14 cellular contexts compared by ENCODE assay signal in the genomic region with DNA sequence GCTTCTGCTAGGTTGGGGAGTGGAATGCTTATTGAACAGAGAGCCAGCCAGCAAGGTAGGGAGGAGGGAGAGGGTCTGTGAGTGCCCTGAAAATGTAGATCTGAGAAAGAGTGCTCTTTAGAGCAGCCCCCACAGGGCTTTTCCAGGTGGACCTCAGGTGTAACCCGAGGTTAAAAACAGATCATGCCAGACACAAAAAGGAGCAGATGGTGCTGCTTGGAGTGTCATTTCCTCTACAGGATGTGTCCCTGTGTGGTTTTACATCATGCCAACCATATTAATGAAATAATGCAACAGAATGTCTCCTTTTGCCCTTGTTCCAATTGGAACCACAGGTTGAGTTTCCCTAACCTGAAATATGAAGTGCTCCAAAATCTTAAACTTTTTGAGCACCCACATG. TPM values are rescaled to one million over a fixed set of nuclear protein-coding genes. Genes with fewer than 3 reads are reported as not detected.
A peak's percentile ranks its signal among the peaks of the same experiment; 100 is the strongest.
DNase-seq lines count a peak whose midpoint lies in the region; ATAC-seq and TF ChIP-seq lines count a peak whose summit lies in the region.
"Had no signal": no experiment of that assay in that cellular context is flagged by ENCODE, and none has a peak within 500 bp of the region (broad histone marks: within the 10 kb centered on the region; RNA-seq: fewer than 3 reads in every experiment).

No MANE protein-coding gene starts in this region.

- 44% methylated on average over 1 of the region's 1 CpG for WGBS in esophagus muscularis mucosa
- 58% methylated on average over 1 of the region's 1 CpG; no CpG with 5 or more reads in 1 of the 2 donors for WGBS in transverse colon (ENCODE audit: low coverage in 1 of 2), 2 donors

- H3K9me3 ChIP-seq in Peyer's patch (no peaks in the 10 kb centered on the region), esophagus muscularis mucosa (no peaks in the 10 kb centered on the region), transverse colon (no peaks in the 10 kb centered on the region)

- CTCF ChIA-PET in activated naive CD4-positive, alpha-beta T cell treated with anti-CD3 and anti-CD28 coated beads for 36 hours (lab: Charles Lee) = interaction anchor here (0.6 to 1.3 kb wide), 3 partner anchors 17 to 33 kb away, joined by 3 read pairs; no protein-coding TSS in a partner anchor

- in situ Hi-C loops in transverse colon (cut with MboI; ENCODE audit: low pct_ligation_motif_present in 1 of 4, low pct_unique_long_range_greater_than_20kb in 1 of 4, low sequenced_read_pairs in 3 of 4) = no loop called here

- intact Hi-C loops in activated naive CD4-positive, alpha-beta T cell treated with anti-CD3 and anti-CD28 coated beads for 36 hours (cut with micrococcal nuclease) = loop anchor here (10.0 kb wide), 1 partner anchor 1037 kb away; no protein-coding TSS in a partner anchor
- intact Hi-C loops in esophagus muscularis mucosa (cut with DNase I) = loop anchor here (5.0 kb wide), 1 partner anchor 40 kb away; no protein-coding TSS in a partner anchor
- intact Hi-C loops in transverse colon (cut with DNase I; ENCODE audit: low total_unique reads) = no loop called here

- peaks cover 93% of the 10 kb centered on the region for H3K4me1 Mint-ChIP-seq in activated naive CD4-positive, alpha-beta T cell treated with anti-CD3 and anti-CD28 coated beads for 36 hours (ENCODE audit: low read depth)

- DNase-seq in activated naive CD4-positive, alpha-beta T cell treated with anti-CD3 and anti-CD28 coated beads for 36 hours = no peak
- DNase-seq in activated naive CD4-positive, alpha-beta T cell treated with anti-CD3 and anti-CD28 coated beads, Interleukin-2, amount 50 U/mL, for 16 hours = no peak
- no peak for DNase-seq in Peyer's patch
- no peak for DNase-seq in esophagus muscularis mucosa (ENCODE audit: extremely low spot score)
- DNase-seq in transverse colon = no peak
- DNase-seq in SIG-M5 treated with dmso at 0.1 percent for 504 hours (lab: John Stamatoyannopoulos, UW; ENCODE audit: unreplicated experiment) = no peak
- no peak for DNase-seq in AG08396 (ENCODE audit: low spot score)
- DNase-seq: HFFc6, kidney glomerular epithelial cell, NCI-H774, nucleus accumbens, SW 1271 had no signal

- H3K4me1 ChIP-seq in Peyer's patch = peaks cover 3 to 82% (median 40%) of the 10 kb centered on the region in 4 donors
- H3K4me1 ChIP-seq in esophagus muscularis mucosa = peaks cover 95 to 100% (median 99%) of the 10 kb centered on the region in 4 donors
- H3K4me1 ChIP-seq in transverse colon = peaks cover 46 to 98% (median 72%) of the 10 kb centered on the region in 4 donors

- H3K27ac Mint-ChIP-seq in activated naive CD4-positive, alpha-beta T cell treated with anti-CD3 and anti-CD28 coated beads for 36 hours = peak overlapping the region; percentile 91

- H3K27me3 ChIP-seq in Peyer's patch (no peaks in the 10 kb centered on the region), esophagus muscularis mucosa (no peaks in the 10 kb centered on the region), transverse colon (no peaks in the 10 kb centered on the region)

- no peak overlapping the region for H3K4me3 Mint-ChIP-seq in activated naive CD4-positive, alpha-beta T cell treated with anti-CD3 and anti-CD28 coated beads for 36 hours

- TF ChIP-seq CTCF in Peyer's patch (IDR thresholded peaks at IDR 0.05) (no peak), esophagus muscularis mucosa (IDR thresholded peaks at IDR 0.05) (no peak), transverse colon (IDR thresholded peaks at IDR 0.05) (no peak)

- no peak for TF ChIP-seq POLR2A in Peyer's patch (IDR thresholded peaks at IDR 0.05)
- no peak for TF ChIP-seq POLR2A in esophagus muscularis mucosa (IDR thresholded peaks at IDR 0.05; ENCODE audit: low read depth)
- TF ChIP-seq POLR2A in transverse colon (IDR thresholded peaks at IDR 0.05) = no peak

- no peaks in the 10 kb centered on the region for H3K27me3 Mint-ChIP-seq in activated naive CD4-positive, alpha-beta T cell treated with anti-CD3 and anti-CD28 coated beads for 36 hours (ENCODE audit: low read depth)

- no peak for ATAC-seq in GM18870 (IDR thresholded peaks at IDR 0.05; ENCODE audit: unreplicated experiment)

- TF ChIP-seq EP300 in esophagus muscularis mucosa (IDR thresholded peaks at IDR 0.05) = no peak
- TF ChIP-seq EP300 in transverse colon (IDR thresholded peaks at IDR 0.05; ENCODE audit: low read depth) = no peak

- H3K36me3 ChIP-seq in Peyer's patch (no peaks in the 10 kb centered on the region), esophagus muscularis mucosa (no peaks in the 10 kb centered on the region), transverse colon (no peaks in the 10 kb centered on the region)

- H3K27ac ChIP-seq in Peyer's patch = peak overlapping the region; percentile 20 to 99 (median 98)
- H3K27ac ChIP-seq in esophagus muscularis mucosa (replicated peaks in 1 of 4) = peak overlapping the region; percentile 53 to 100 (median 98)
- H3K27ac ChIP-seq in transverse colon = peak overlapping the region; percentile 97 to 99 (median 99)

- H3K4me3 ChIP-seq in Peyer's patch (no peak overlapping the region), esophagus muscularis mucosa (no peak overlapping the region), transverse colon (no peak overlapping the region)

- peaks cover 39% of the 10 kb centered on the region for H3K36me3 Mint-ChIP-seq in activated naive CD4-positive, alpha-beta T cell treated with anti-CD3 and anti-CD28 coated beads for 36 hours (ENCODE audit: low read depth)

- no peaks in the 10 kb centered on the region for H3K9me3 Mint-ChIP-seq in activated naive CD4-positive, alpha-beta T cell treated with anti-CD3 and anti-CD28 coated beads for 36 hours
- H3K9me3 Mint-ChIP-seq: HFFc6 had no signal

RNA-seq across cellular contexts. Expression of a gene that starts 6.4 kb away (rescaled TPM):
- 10 to 100 TPM; 66.6 to 69.7 TPM for total RNA-seq in activated naive CD4-positive, alpha-beta T cell treated with anti-CD3 and anti-CD28 coated beads for 36 hours
- total RNA-seq in Peyer's patch (100 to 1,000 TPM in 3 of 4 donors, 10 to 100 TPM in 1; 33.8 to 125 (median 113) TPM), esophagus muscularis mucosa (10 to 100 TPM; 21.2 to 89.5 (median 43.5) TPM), transverse colon (100 to 1,000 TPM in 2 of 4 donors, 10 to 100 TPM in 2; 29.1 to 159 (median 95.0) TPM)

RNA-seq across cellular contexts. Expression of a gene that starts 43.1 kb away (rescaled TPM):
- not detected for total RNA-seq in activated naive CD4-positive, alpha-beta T cell treated with anti-CD3 and anti-CD28 coated beads for 36 hours
- total RNA-seq in Peyer's patch (not detected), esophagus muscularis mucosa (not detected), transverse colon (not detected)
- total RNA-seq: cardiac septum, HFFc6 had no signal
